ENCODE assay signal across 1 cellular context in the genomic region with DNA sequence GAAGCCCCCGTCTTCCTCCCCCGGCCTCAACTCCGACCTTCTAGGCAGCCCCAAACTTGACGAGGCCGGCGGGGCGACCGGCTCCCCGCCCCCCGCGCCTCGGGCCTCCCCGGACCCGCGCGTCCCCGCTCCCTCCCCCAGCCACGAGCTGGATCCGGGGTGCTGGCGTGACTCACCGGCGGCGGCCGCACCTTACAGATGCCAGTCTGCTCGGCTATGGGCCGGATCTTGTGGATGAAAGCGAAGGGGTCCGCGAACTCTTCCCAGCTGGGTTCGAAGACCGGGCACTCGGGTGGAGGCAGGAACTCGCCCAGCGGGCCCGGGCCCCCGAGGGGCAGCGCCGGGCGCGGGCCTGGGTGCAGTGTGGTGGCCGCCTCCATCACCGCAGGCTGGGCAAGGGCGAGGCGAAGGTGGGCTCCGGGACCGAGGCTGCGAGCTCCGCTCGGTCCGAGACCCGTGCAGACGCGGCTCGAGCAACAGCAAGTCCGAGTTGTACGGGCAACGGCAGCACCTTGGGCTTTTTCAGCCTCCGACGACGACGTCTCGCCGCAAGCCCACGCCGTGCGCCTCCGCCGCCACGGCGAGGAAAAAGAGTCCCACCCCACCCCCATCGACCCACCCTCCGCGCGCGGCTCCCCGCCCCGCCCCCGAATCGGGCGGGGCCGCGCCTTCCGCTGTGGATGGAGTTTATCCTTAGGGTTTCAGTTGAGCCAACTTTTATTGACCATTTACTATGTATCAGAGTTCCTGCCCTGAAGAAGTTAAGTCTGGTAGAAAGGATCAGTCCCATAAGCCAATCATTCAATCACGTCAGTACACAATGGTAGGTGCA.
TF ChIP-seq lines count a peak whose summit lies in the region.

KDM5B (minus strand) TSS at position 496 of the 832 bp plus-strand sequence; CDS start at position 380, 116 bp downstream.

TF ChIP-seq in SK-N-SH, 30 proteins besides CTCF, POLR2A, EP300 and RAD21:
- no peak for TF ChIP-seq ELF1 (IDR thresholded peaks at IDR 0.05)
- no peak; the same call in 1 of the 2 replicates for TF ChIP-seq FOXJ3 (CRISPR knock-in tag; IDR thresholded peaks at IDR 0.05)
- no peak for TF ChIP-seq YY1 (IDR thresholded peaks at IDR 0.05; ENCODE audit: low read depth)
- no peak for TF ChIP-seq GATA2 (CRISPR knock-in tag; IDR thresholded peaks at IDR 0.05)
- no peak for TF ChIP-seq RXRA (IDR thresholded peaks at IDR 0.05; ENCODE audit: borderline replicate concordance, low read depth)
- no peak for TF ChIP-seq REST (IDR thresholded peaks at IDR 0.05; ENCODE audit: low read depth, low read length)
- TF ChIP-seq NFIC (IDR thresholded peaks at IDR 0.05; ENCODE audit: borderline replicate concordance) = no peak
- TF ChIP-seq FOSL2 (IDR thresholded peaks at IDR 0.05; ENCODE audit: borderline replicate concordance, low read depth) = no peak
- peak; percentile 77 for TF ChIP-seq MXI1 (IDR thresholded peaks at IDR 0.05; ENCODE audit: low read depth, low read length)
- no peak for TF ChIP-seq USF1 (IDR thresholded peaks at IDR 0.05; ENCODE audit: borderline replicate concordance, low read depth)
- no peak for TF ChIP-seq EZH2phosphoT487 (IDR thresholded peaks at IDR 0.05; ENCODE audit: borderline replicate concordance, low read depth)
- TF ChIP-seq IRF3 (IDR thresholded peaks at IDR 0.05; ENCODE audit: low read depth, low read length) = no peak
- TF ChIP-seq SMC3 (IDR thresholded peaks at IDR 0.05; ENCODE audit: low read depth, low read length) = no peak
- peak; percentile 97 for TF ChIP-seq SIN3A (IDR thresholded peaks at IDR 0.05; ENCODE audit: borderline replicate concordance, low read depth, low read length)
- TF ChIP-seq FOXM1 (IDR thresholded peaks at IDR 0.05; ENCODE audit: low read depth) = no peak
- TF ChIP-seq CHD2 (IDR thresholded peaks at IDR 0.05; ENCODE audit: low read length, partially characterized antibody) = peak; percentile 97
- TF ChIP-seq POLR2AphosphoS5 (IDR thresholded peaks at IDR 0.05; ENCODE audit: low read depth, low read length) = peak; percentile 97
- TF ChIP-seq MEF2A (IDR thresholded peaks at IDR 0.05; ENCODE audit: borderline replicate concordance, low read depth) = no peak
- TF ChIP-seq ZBTB33 (IDR thresholded peaks at IDR 0.05; ENCODE audit: borderline replicate concordance, low read depth) = no peak
- no peak for TF ChIP-seq JUND (IDR thresholded peaks at IDR 0.05)
- TF ChIP-seq PBX3 (IDR thresholded peaks at IDR 0.05) = peak; percentile 84
- peak; percentile 81 for TF ChIP-seq MAX (IDR thresholded peaks at IDR 0.05; ENCODE audit: low read depth)
- TF ChIP-seq TAF1 (IDR thresholded peaks at IDR 0.05; ENCODE audit: borderline replicate concordance, low read depth, low read length) = peak; percentile 98
- no peak for TF ChIP-seq RFX5 (IDR thresholded peaks at IDR 0.05; ENCODE audit: low read length)
- TF ChIP-seq NRF1 (IDR thresholded peaks at IDR 0.05; ENCODE audit: low read depth, low read length) = no peak
- no peak; the same call in 1 of the 2 replicates for TF ChIP-seq RCOR1 (IDR thresholded peaks at IDR 0.05; ENCODE audit: low read length)
- no peak for TF ChIP-seq TCF12 (IDR thresholded peaks at IDR 0.05)
- TF ChIP-seq GABPA (IDR thresholded peaks at IDR 0.05; ENCODE audit: low read depth) = no peak
- TF ChIP-seq TEAD4 (IDR thresholded peaks at IDR 0.05; ENCODE audit: borderline replicate concordance, insufficient read depth) = 0 out of 2 replicates have a peak, but pooled peaks have one; percentile 14
- TF ChIP-seq USF2 (IDR thresholded peaks at IDR 0.05; ENCODE audit: borderline replicate concordance, low read depth, low read length) = no peak
